Comparison of ENCODE assay signal across 10 cellular contexts in the genomic region with DNA sequence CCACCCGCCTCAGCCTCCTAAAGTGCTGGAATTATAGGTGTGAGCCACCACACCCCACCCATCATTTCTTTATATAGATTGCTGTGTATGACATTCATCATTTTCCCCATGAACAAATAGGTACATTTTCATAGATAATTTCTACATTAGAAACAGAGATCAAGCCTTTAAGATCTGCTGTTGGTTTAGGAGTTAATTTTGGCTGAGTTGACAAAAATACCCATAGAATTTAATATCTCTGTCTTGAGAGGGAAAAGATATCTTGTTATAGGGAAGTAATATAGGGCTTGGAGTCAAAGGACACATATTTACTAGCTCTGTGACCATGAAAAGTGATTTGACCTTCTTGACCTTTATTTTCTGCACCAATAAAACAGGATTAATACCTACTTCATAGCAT. TPM values are rescaled to one million over a fixed set of nuclear protein-coding genes. Genes with fewer than 3 reads are reported as not detected.
"Had no signal": no experiment of that assay in that cellular context is flagged by ENCODE, and none has a peak within 500 bp of the region (broad histone marks: within the 10 kb centered on the region; RNA-seq: fewer than 3 reads in every experiment).

No MANE protein-coding gene starts in this region.

- H3K4me2 ChIP-seq: GM23338, KMS-11 had no signal

- FAIRE-seq: H1, H54, HTR-8/SVneo had no signal

- DNase-seq: H9, HCEC 1CT, Karpas-422, KBM-7 had no signal

- H3K4me3 ChIP-seq: GM23338 had no signal

- H3K9ac ChIP-seq: KMS-11 had no signal

- ATAC-seq: GM23338 had no signal

- H2AFZ ChIP-seq: GM23338 had no signal

- H3K27ac ChIP-seq: KMS-11 had no signal

RNA-seq across cellular contexts. Expression of gene LRMDA, which starts 51.8 kb away (rescaled TPM):
- total RNA-seq: HT-29 had no signal
